ENCODE assay signal across 11 cellular contexts in genomic region chr11:14455648-14456430, GRCh38. TPM values are rescaled to one million over a fixed set of nuclear protein-coding genes. Genes with fewer than 3 reads are reported as not detected.
DNase-seq lines count a peak whose midpoint lies in the region; ATAC-seq and TF ChIP-seq lines count a peak whose summit lies in the region.
"Had no signal": no experiment of that assay in that cellular context is flagged by ENCODE, and none has a peak within 500 bp of the region (broad histone marks: within the 10 kb centered on the region; RNA-seq: fewer than 3 reads in every experiment).

No MANE protein-coding gene starts in this region.

- intact Hi-C loops in Caco-2 (cut with micrococcal nuclease; ENCODE audit: unreplicated experiment) = loop anchor here (1.0 kb wide), 1 partner anchor 156 kb away; no protein-coding TSS in a partner anchor
- intact Hi-C loops in activated T-helper 2 cell treated with anti-CD3 and anti-CD28 coated beads, Interferon-gamma antibody, Interleukin-2, Interleukin-4, amounts not matched to agents 10 μg/mL and 5 μg/mL and 100 μg/mL, durations not matched to agents 14 hours and 24 hours and 36 hours (cut with micrococcal nuclease) = loop anchor here (2.0 kb wide), 1 partner anchor 155 kb away; no protein-coding TSS in a partner anchor
- intact Hi-C loops in mucosa of descending colon (cut with DNase I, micrococcal nuclease) = loop anchor here in 1 of 2 donors (5.0 kb wide), 1 partner anchor 154 kb away; no protein-coding TSS in a partner anchor

- H3K27ac Mint-ChIP-seq in Caco-2 (ENCODE audit: unreplicated experiment) = peak overlapping the region; percentile 70
- H3K27ac Mint-ChIP-seq in IgD-negative memory B cell = peak overlapping the region; percentile 48 to 78 (median 73)
- H3K27ac Mint-ChIP-seq in mesothelial cell of epicardium = peak overlapping the region; percentile 70
- no peak overlapping the region for H3K27ac Mint-ChIP-seq in activated T-helper 2 cell treated with anti-CD3 and anti-CD28 coated beads, Interferon-gamma antibody, Interleukin-2, Interleukin-4, amounts not matched to agents 10 μg/mL and 5 μg/mL and 100 μg/mL, durations not matched to agents 14 hours and 24 hours and 36 hours

- no peaks in the 10 kb centered on the region for H3K27me3 Mint-ChIP-seq in Caco-2 (ENCODE audit: insufficient read depth, unreplicated experiment)
- no peaks in the 10 kb centered on the region for H3K27me3 Mint-ChIP-seq in IgD-negative memory B cell
- no peaks in the 10 kb centered on the region for H3K27me3 Mint-ChIP-seq in mesothelial cell of epicardium (ENCODE audit: low read depth)
- H3K27me3 Mint-ChIP-seq in activated T-helper 2 cell treated with anti-CD3 and anti-CD28 coated beads, Interferon-gamma antibody, Interleukin-2, Interleukin-4, amounts not matched to agents 10 μg/mL and 5 μg/mL and 100 μg/mL, durations not matched to agents 14 hours and 24 hours and 36 hours (ENCODE audit: low read depth) = no peaks in the 10 kb centered on the region

- ATAC-seq in HG02852 (IDR thresholded peaks at IDR 0.05; ENCODE audit: unreplicated experiment) = no peak
- no peak for ATAC-seq in mucosa of descending colon
- no peak for ATAC-seq in GM18498 (IDR thresholded peaks at IDR 0.05; ENCODE audit: unreplicated experiment)

- H3K9me3 Mint-ChIP-seq in Caco-2 (ENCODE audit: unreplicated experiment) = no peaks in the 10 kb centered on the region
- H3K9me3 Mint-ChIP-seq in IgD-negative memory B cell = no peaks in the 10 kb centered on the region
- no peaks in the 10 kb centered on the region for H3K9me3 Mint-ChIP-seq in mesothelial cell of epicardium
- H3K9me3 Mint-ChIP-seq in activated T-helper 2 cell treated with anti-CD3 and anti-CD28 coated beads, Interferon-gamma antibody, Interleukin-2, Interleukin-4, amounts not matched to agents 10 μg/mL and 5 μg/mL and 100 μg/mL, durations not matched to agents 14 hours and 24 hours and 36 hours = no peaks in the 10 kb centered on the region

- POLR2A ChIA-PET in Caco-2 (lab: Charles Lee) = interaction anchor here (0.6 kb wide), 3 partner anchors 8 to 368 kb away, joined by 3 to 10 read pairs (median 7); no protein-coding TSS in a partner anchor

- no TSS peak for BruUV-seq in Caco-2 (replicated peaks; lab: Mats Ljungman, UMichigan)

- H3K4me1 ChIP-seq in Caco-2 (no peaks in the 10 kb centered on the region), mucosa of descending colon (ENCODE audit: low read depth) (no peaks in the 10 kb centered on the region)

- CTCF ChIA-PET in Caco-2 (lab: Charles Lee) = interaction anchor here (0.6 to 5.0 kb wide), 18 partner anchors 9 to 1082 kb away, joined by 3 to 40 read pairs (median 4); no protein-coding TSS in a partner anchor

- H3K4me1 Mint-ChIP-seq in Caco-2 (ENCODE audit: low read depth, unreplicated experiment) (no peaks in the 10 kb centered on the region), IgD-negative memory B cell (peaks cover 8 to 13% (median 11%) of the 10 kb centered on the region in 3 donors), mesothelial cell of epicardium (no peaks in the 10 kb centered on the region)
- H3K4me1 Mint-ChIP-seq in activated T-helper 2 cell treated with anti-CD3 and anti-CD28 coated beads, Interferon-gamma antibody, Interleukin-2, Interleukin-4, amounts not matched to agents 10 μg/mL and 5 μg/mL and 100 μg/mL, durations not matched to agents 14 hours and 24 hours and 36 hours (ENCODE audit: low read depth) = no peaks in the 10 kb centered on the region

- TF ChIP-seq CTCF in Caco-2 (IDR thresholded peaks at IDR 0.05; ENCODE audit: insufficient read depth in 1 of 2, low read depth in 1 of 2, low read length in 1 of 2, severe bottlenecking in 1 of 2, unreplicated experiment in 1 of 2) (no peak), choroid plexus epithelial cell (conservative IDR thresholded peaks at IDR 0.05; ENCODE audit: low read depth, low read length) (no peak), mesothelial cell of epicardium (IDR thresholded peaks at IDR 0.05; ENCODE audit: unreplicated experiment) (no peak), mucosa of descending colon (IDR thresholded peaks at IDR 0.05) (no peak)

- no peaks in the 10 kb centered on the region for H3K27me3 ChIP-seq in Caco-2 (replicated peaks; ENCODE audit: control insufficient read depth, insufficient read depth, low read length)

- H3K4me3 ChIP-seq in Caco-2 (ENCODE audit: low read depth, low read length) (no peak overlapping the region), choroid plexus epithelial cell (ENCODE audit: low read depth, low read length) (no peak overlapping the region), mucosa of descending colon (no peak overlapping the region)

- H3K36me3 Mint-ChIP-seq in Caco-2 (ENCODE audit: insufficient read depth, unreplicated experiment) = peaks cover 44% of the 10 kb centered on the region
- H3K36me3 Mint-ChIP-seq in IgD-negative memory B cell = peaks cover 7% of the 10 kb centered on the region
- H3K36me3 Mint-ChIP-seq in mesothelial cell of epicardium = peaks cover 26% of the 10 kb centered on the region
- H3K36me3 Mint-ChIP-seq in activated T-helper 2 cell treated with anti-CD3 and anti-CD28 coated beads, Interferon-gamma antibody, Interleukin-2, Interleukin-4, amounts not matched to agents 10 μg/mL and 5 μg/mL and 100 μg/mL, durations not matched to agents 14 hours and 24 hours and 36 hours (ENCODE audit: low read depth) = peaks cover 68% of the 10 kb centered on the region

- no peak for DNase-seq in Caco-2
- peak; percentile 23 for DNase-seq in choroid plexus epithelial cell (ENCODE audit: low read depth)
- no peak for DNase-seq in mesothelial cell of epicardium (ENCODE audit: low spot score in 2 of 2, unreplicated experiment in 2 of 2)
- DNase-seq in activated T-helper 2 cell treated with anti-CD3 and anti-CD28 coated beads, Interferon-gamma antibody, Interleukin-2, Interleukin-4, amounts not matched to agents 10 μg/mL and 5 μg/mL and 100 μg/mL, durations not matched to agents 14 hours and 24 hours and 36 hours (ENCODE audit: low spot score) = no peak
- DNase-seq in mucosa of descending colon = no peak
- DNase-seq: activated CD4-positive, alpha-beta T cell treated with anti-CD3 and anti-CD28 coated beads for 1 hour; NCI-H2029; substantia nigra had no signal

- H3K4me3 Mint-ChIP-seq in Caco-2 (ENCODE audit: unreplicated experiment) (no peak overlapping the region), IgD-negative memory B cell (no peak overlapping the region), mesothelial cell of epicardium (no peak overlapping the region)
- H3K4me3 Mint-ChIP-seq in activated T-helper 2 cell treated with anti-CD3 and anti-CD28 coated beads, Interferon-gamma antibody, Interleukin-2, Interleukin-4, amounts not matched to agents 10 μg/mL and 5 μg/mL and 100 μg/mL, durations not matched to agents 14 hours and 24 hours and 36 hours (ENCODE audit: low read depth) = no peak overlapping the region

- 0 out of 2 replicates have a peak, but pooled peaks cover 1% of the 10 kb centered on the region for H3K36me3 ChIP-seq in Caco-2 (ENCODE audit: control insufficient read depth, insufficient read depth, low read length)
- peaks cover 14% of the 10 kb centered on the region for H3K36me3 ChIP-seq in mucosa of descending colon (ENCODE audit: low read depth)

- no peaks in the 10 kb centered on the region for H3K9me3 ChIP-seq in Caco-2
- H3K9me3 ChIP-seq in mucosa of descending colon = no peaks in the 10 kb centered on the region

RNA-seq across cellular contexts. Expression of gene COPB1, which starts 43.8 kb away (rescaled TPM):
- total RNA-seq in Caco-2 (2022) (120 and 125 TPM in 2 replicates), mesothelial cell of epicardium (108 to 116 TPM (median 112 TPM) in 3 replicates), mucosa of descending colon (10 to 100 TPM; 71.6 to 82.1 (median 76.3) TPM)
- polyA plus RNA-seq in IgD-negative memory B cell = 64.5 TPM
- 103 and 105 TPM in 2 replicates for total RNA-seq in activated T-helper 2 cell treated with anti-CD3 and anti-CD28 coated beads, Interferon-gamma antibody, Interleukin-2, Interleukin-4, amounts not matched to agents 10 μg/mL and 5 μg/mL and 100 μg/mL, durations not matched to agents 14 hours and 24 hours and 36 hours
